In genomic region chr11:36051235-36052072, GRCh38 we compare ENCODE assay signal across 15 cellular contexts.
"Had no signal": no experiment of that assay in that cellular context is flagged by ENCODE, and none has a peak within 500 bp of the region (broad histone marks: within the 10 kb centered on the region; RNA-seq: fewer than 3 reads in every experiment).

No MANE protein-coding gene starts in this region.

- H3K4me1 Mint-ChIP-seq: activated naive CD8-positive, alpha-beta T cell treated with anti-CD3 and anti-CD28 coated beads, Interleukin-2, amount 50 U/mL, for 24 hours; naive thymus-derived CD8-positive, alpha-beta T cell had no signal

- H3K4me3 Mint-ChIP-seq: activated CD8-positive, alpha-beta T cell treated with anti-CD3 and anti-CD28 coated beads, Interleukin-2, amount 10 ng/mL, durations not matched to agents 7 days and 5 days; activated naive CD8-positive, alpha-beta T cell treated with anti-CD3 and anti-CD28 coated beads, Interleukin-2, amount 50 U/mL, for 24 hours; naive thymus-derived CD8-positive, alpha-beta T cell; stimulated activated naive CD8-positive, alpha-beta T cell treated with anti-CD3 and anti-CD28 coated beads, Interleukin-15, Interleukin-2, amounts not matched to agents 100 ng/mL and 50 ng/mL, for 24 hours had no signal

- H3K27ac Mint-ChIP-seq: activated CD8-positive, alpha-beta T cell treated with anti-CD3 and anti-CD28 coated beads, Interleukin-2, amount 10 ng/mL, durations not matched to agents 7 days and 5 days; activated naive CD8-positive, alpha-beta T cell treated with anti-CD3 and anti-CD28 coated beads, Interleukin-2, amount 50 U/mL, for 24 hours; naive thymus-derived CD8-positive, alpha-beta T cell; stimulated activated naive CD8-positive, alpha-beta T cell treated with anti-CD3 and anti-CD28 coated beads, Interleukin-15, Interleukin-2, amounts not matched to agents 100 ng/mL and 50 ng/mL, for 24 hours had no signal

- H3K27ac ChIP-seq: ascending aorta, esophagus squamous epithelium, prostate gland, right lobe of liver, upper lobe of right lung had no signal

- ATAC-seq: activated CD8-positive, alpha-beta T cell treated with anti-CD3 and anti-CD28 coated beads, Interleukin-2, amount 10 ng/mL, durations not matched to agents 7 days and 5 days; activated naive CD8-positive, alpha-beta T cell treated with anti-CD3 and anti-CD28 coated beads, Interleukin-2, amount 50 U/mL, for 24 hours; naive thymus-derived CD8-positive, alpha-beta T cell; right lobe of liver; upper lobe of right lung had no signal

- DNase-seq: activated CD8-positive, alpha-beta memory T cell treated with anti-CD3 and anti-CD28 coated beads, Interleukin-2, amount 50 U/mL, for 48 hours; activated CD8-positive, alpha-beta T cell treated with anti-CD3 and anti-CD28 coated beads, Interleukin-2, amount 10 ng/mL, durations not matched to agents 7 days and 5 days; activated naive CD8-positive, alpha-beta T cell treated with anti-CD3 and anti-CD28 coated beads, Interleukin-2, amount 50 U/mL, for 24 hours; esophagus squamous epithelium; foreskin fibroblast; head of caudate nucleus; mammary epithelial cell; naive thymus-derived CD8-positive, alpha-beta T cell; right lobe of liver; stimulated activated CD4-positive, alpha-beta T cell treated with anti-CD3 and anti-CD28 coated beads, Interleukin-12 subunit alpha, Interleukin-12 subunit beta, amount 100 ng/mL, for 4 hours; T-helper 9 cell; upper lobe of right lung had no signal

- H3K4me3 ChIP-seq: ascending aorta, esophagus squamous epithelium, prostate gland, right lobe of liver, upper lobe of right lung had no signal

- H3K27me3 ChIP-seq: ascending aorta, esophagus squamous epithelium, right lobe of liver, upper lobe of right lung had no signal

- H3K9me3 ChIP-seq: ascending aorta, esophagus squamous epithelium, prostate gland, right lobe of liver, upper lobe of right lung had no signal

- H3K4me1 ChIP-seq: ascending aorta, esophagus squamous epithelium, prostate gland, right lobe of liver, upper lobe of right lung had no signal

- H3K36me3 ChIP-seq: ascending aorta, esophagus squamous epithelium, prostate gland, right lobe of liver, upper lobe of right lung had no signal
